In genomic region chr11:65574963-65575567, GRCh38 we compare ENCODE assay signal across 1 cellular context.
TF ChIP-seq lines count a peak whose summit lies in the region.

No MANE protein-coding gene starts in this region.

TF ChIP-seq in HepG2, 621 proteins besides CTCF, POLR2A, EP300 and RAD21 (continued from another document and continues in another):
- TF ChIP-seq ZNF10 (CRISPR knock-in tag; IDR thresholded peaks at IDR 0.05; ENCODE audit: borderline replicate concordance, low read depth), result no peak
- TF ChIP-seq HNF1B (CRISPR knock-in tag; IDR thresholded peaks at IDR 0.05), result peak; percentile 34; the same call in 1 of the 2 replicates
- TF ChIP-seq ZBTB38 (CRISPR knock-in tag; IDR thresholded peaks at IDR 0.05), result 0 out of 2 replicates have a peak, but pooled peaks have one; percentile 2
- no peak for TF ChIP-seq NR0B2 (CRISPR knock-in tag; IDR thresholded peaks at IDR 0.05)
- TF ChIP-seq, protein P1, sequence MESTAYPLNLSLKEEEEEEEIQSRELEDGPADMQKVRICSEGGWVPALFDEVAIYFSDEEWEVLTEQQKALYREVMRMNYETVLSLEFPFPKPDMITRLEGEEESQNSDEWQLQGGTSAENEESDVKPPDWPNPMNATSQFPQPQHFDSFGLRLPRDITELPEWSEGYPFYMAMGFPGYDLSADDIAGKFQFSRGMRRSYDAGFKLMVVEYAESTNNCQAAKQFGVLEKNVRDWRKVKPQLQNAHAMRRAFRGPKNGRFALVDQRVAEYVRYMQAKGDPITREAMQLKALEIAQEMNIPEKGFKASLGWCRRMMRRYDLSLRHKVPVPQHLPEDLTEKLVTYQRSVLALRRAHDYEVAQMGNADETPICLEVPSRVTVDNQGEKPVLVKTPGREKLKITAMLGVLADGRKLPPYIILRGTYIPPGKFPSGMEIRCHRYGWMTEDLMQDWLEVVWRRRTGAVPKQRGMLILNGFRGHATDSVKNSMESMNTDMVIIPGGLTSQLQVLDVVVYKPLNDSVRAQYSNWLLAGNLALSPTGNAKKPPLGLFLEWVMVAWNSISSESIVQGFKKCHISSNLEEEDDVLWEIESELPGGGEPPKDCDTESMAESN (CRISPR knock-in tag; conservative IDR thresholded peaks at IDR 0.05), result no peak
- TF ChIP-seq ELF4 (CRISPR knock-in tag; IDR thresholded peaks at IDR 0.05; ENCODE audit: borderline replicate concordance), result no peak
- no peak for TF ChIP-seq PHF5A (CRISPR knock-in tag; IDR thresholded peaks at IDR 0.05; ENCODE audit: low read depth, unreplicated experiment)
- TF ChIP-seq ZNF343 (CRISPR knock-in tag; IDR thresholded peaks at IDR 0.05), result no peak
- no peak for TF ChIP-seq ZNF879 (CRISPR knock-in tag; IDR thresholded peaks at IDR 0.05)
- TF ChIP-seq ZNF350 (CRISPR knock-in tag; IDR thresholded peaks at IDR 0.05; ENCODE audit: borderline replicate concordance, low read depth), result no peak
- TF ChIP-seq ZNF333 (CRISPR knock-in tag; IDR thresholded peaks at IDR 0.05; ENCODE audit: borderline replicate concordance), result no peak
- no peak for TF ChIP-seq ZSCAN5A (CRISPR knock-in tag; IDR thresholded peaks at IDR 0.05; ENCODE audit: borderline replicate concordance)
- TF ChIP-seq, protein P2, sequence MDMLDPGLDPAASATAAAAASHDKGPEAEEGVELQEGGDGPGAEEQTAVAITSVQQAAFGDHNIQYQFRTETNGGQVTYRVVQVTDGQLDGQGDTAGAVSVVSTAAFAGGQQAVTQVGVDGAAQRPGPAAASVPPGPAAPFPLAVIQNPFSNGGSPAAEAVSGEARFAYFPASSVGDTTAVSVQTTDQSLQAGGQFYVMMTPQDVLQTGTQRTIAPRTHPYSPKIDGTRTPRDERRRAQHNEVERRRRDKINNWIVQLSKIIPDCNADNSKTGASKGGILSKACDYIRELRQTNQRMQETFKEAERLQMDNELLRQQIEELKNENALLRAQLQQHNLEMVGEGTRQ (IDR thresholded peaks at IDR 0.05; ENCODE audit: low read depth, low read length), result no peak
- TF ChIP-seq, protein P2 (CRISPR knock-in tag; IDR thresholded peaks at IDR 0.05; ENCODE audit: borderline replicate concordance), result no peak
- no peak for TF ChIP-seq MAFK (conservative IDR thresholded peaks at IDR 0.05 in 1 of 2, IDR thresholded peaks at IDR 0.05 in 1 of 2; ENCODE audit: low read length in 2 of 2)
- TF ChIP-seq ZNF441 (CRISPR knock-in tag; IDR thresholded peaks at IDR 0.05; ENCODE audit: borderline replicate concordance), result no peak
- TF ChIP-seq NFIB (CRISPR knock-in tag; IDR thresholded peaks at IDR 0.05; ENCODE audit: borderline replicate concordance), result no peak
- no peak for TF ChIP-seq HOXD1 (CRISPR knock-in tag; IDR thresholded peaks at IDR 0.05)
- no peak for TF ChIP-seq PBX2 (CRISPR knock-in tag; IDR thresholded peaks at IDR 0.05)
- TF ChIP-seq ZNF556 (CRISPR knock-in tag; IDR thresholded peaks at IDR 0.05; ENCODE audit: borderline replicate concordance), result no peak
- TF ChIP-seq FOXK2 (IDR thresholded peaks at IDR 0.05), result no peak
- TF ChIP-seq SKI (IDR thresholded peaks at IDR 0.05; ENCODE audit: partially characterized antibody), result no peak
- no peak for TF ChIP-seq RAD51 (IDR thresholded peaks at IDR 0.05; ENCODE audit: borderline replicate concordance)
- TF ChIP-seq FOSL2 (CRISPR knock-in tag; IDR thresholded peaks at IDR 0.05), result no peak
- TF ChIP-seq KAT2B (IDR thresholded peaks at IDR 0.05; ENCODE audit: borderline replicate concordance, low read depth, low read length), result no peak
- no peak for TF ChIP-seq NFE2 (CRISPR knock-in tag; IDR thresholded peaks at IDR 0.05)
- TF ChIP-seq DRAP1 (CRISPR knock-in tag; IDR thresholded peaks at IDR 0.05), result 0 out of 2 replicates have a peak, but pooled peaks have one; percentile 12
- no peak for TF ChIP-seq MTF1 (CRISPR knock-in tag; IDR thresholded peaks at IDR 0.05)
- TF ChIP-seq ZFP91 (CRISPR knock-in tag; IDR thresholded peaks at IDR 0.05; ENCODE audit: borderline replicate concordance), result 0 out of 2 replicates have a peak, but pooled peaks have one; percentile 22
- no peak for TF ChIP-seq NCOA5 (CRISPR knock-in tag; IDR thresholded peaks at IDR 0.05)
- no peak for TF ChIP-seq TOPORS (CRISPR knock-in tag; IDR thresholded peaks at IDR 0.05)
- TF ChIP-seq, protein P3, sequence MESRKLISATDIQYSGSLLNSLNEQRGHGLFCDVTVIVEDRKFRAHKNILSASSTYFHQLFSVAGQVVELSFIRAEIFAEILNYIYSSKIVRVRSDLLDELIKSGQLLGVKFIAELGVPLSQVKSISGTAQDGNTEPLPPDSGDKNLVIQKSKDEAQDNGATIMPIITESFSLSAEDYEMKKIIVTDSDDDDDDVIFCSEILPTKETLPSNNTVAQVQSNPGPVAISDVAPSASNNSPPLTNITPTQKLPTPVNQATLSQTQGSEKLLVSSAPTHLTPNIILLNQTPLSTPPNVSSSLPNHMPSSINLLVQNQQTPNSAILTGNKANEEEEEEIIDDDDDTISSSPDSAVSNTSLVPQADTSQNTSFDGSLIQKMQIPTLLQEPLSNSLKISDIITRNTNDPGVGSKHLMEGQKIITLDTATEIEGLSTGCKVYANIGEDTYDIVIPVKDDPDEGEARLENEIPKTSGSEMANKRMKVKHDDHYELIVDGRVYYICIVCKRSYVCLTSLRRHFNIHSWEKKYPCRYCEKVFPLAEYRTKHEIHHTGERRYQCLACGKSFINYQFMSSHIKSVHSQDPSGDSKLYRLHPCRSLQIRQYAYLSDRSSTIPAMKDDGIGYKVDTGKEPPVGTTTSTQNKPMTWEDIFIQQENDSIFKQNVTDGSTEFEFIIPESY (CRISPR knock-in tag; IDR thresholded peaks at IDR 0.05), result peak; percentile 17; the same call in 1 of the 2 replicates
- TF ChIP-seq U2AF1 (optimal IDR thresholded peaks at IDR 0.05; ENCODE audit: low read depth, low read length), result no peak
- TF ChIP-seq TRAFD1 (CRISPR knock-in tag; IDR thresholded peaks at IDR 0.05; ENCODE audit: borderline replicate concordance), result no peak
- TF ChIP-seq ZNF572 (CRISPR knock-in tag; IDR thresholded peaks at IDR 0.05), result no peak
- TF ChIP-seq, protein P4, sequence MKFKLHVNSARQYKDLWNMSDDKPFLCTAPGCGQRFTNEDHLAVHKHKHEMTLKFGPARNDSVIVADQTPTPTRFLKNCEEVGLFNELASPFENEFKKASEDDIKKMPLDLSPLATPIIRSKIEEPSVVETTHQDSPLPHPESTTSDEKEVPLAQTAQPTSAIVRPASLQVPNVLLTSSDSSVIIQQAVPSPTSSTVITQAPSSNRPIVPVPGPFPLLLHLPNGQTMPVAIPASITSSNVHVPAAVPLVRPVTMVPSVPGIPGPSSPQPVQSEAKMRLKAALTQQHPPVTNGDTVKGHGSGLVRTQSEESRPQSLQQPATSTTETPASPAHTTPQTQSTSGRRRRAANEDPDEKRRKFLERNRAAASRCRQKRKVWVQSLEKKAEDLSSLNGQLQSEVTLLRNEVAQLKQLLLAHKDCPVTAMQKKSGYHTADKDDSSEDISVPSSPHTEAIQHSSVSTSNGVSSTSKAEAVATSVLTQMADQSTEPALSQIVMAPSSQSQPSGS (CRISPR knock-in tag; IDR thresholded peaks at IDR 0.05), result no peak
- TF ChIP-seq ZNF124 (CRISPR knock-in tag; IDR thresholded peaks at IDR 0.05), result no peak
- no peak for TF ChIP-seq KMT2B (CRISPR knock-in tag; IDR thresholded peaks at IDR 0.05)
- TF ChIP-seq, protein P5, sequence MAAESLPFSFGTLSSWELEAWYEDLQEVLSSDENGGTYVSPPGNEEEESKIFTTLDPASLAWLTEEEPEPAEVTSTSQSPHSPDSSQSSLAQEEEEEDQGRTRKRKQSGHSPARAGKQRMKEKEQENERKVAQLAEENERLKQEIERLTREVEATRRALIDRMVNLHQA (CRISPR knock-in tag; IDR thresholded peaks at IDR 0.05), result no peak
- no peak for TF ChIP-seq ZNF546 (CRISPR knock-in tag; conservative IDR thresholded peaks at IDR 0.05)
- TF ChIP-seq ZNF569 (CRISPR knock-in tag; IDR thresholded peaks at IDR 0.05; ENCODE audit: borderline replicate concordance), result no peak
- TF ChIP-seq ZNF775 (CRISPR knock-in tag; IDR thresholded peaks at IDR 0.05; ENCODE audit: borderline replicate concordance), result no peak
- no peak for TF ChIP-seq MED13 (CRISPR knock-in tag; IDR thresholded peaks at IDR 0.05)
- no peak for TF ChIP-seq ZNF839 (CRISPR knock-in tag; IDR thresholded peaks at IDR 0.05; ENCODE audit: borderline replicate concordance)
- no peak for TF ChIP-seq ZBTB3 (CRISPR knock-in tag; IDR thresholded peaks at IDR 0.05; ENCODE audit: borderline replicate concordance, low read depth)
- no peak for TF ChIP-seq ZNF720 (CRISPR knock-in tag; IDR thresholded peaks at IDR 0.05)
- no peak for TF ChIP-seq REXO4 (CRISPR knock-in tag; IDR thresholded peaks at IDR 0.05; ENCODE audit: borderline replicate concordance)
- no peak for TF ChIP-seq EED (CRISPR knock-in tag; IDR thresholded peaks at IDR 0.05)
- no peak for TF ChIP-seq CEBPB (IDR thresholded peaks at IDR 0.05; ENCODE audit: borderline replicate concordance, low read depth, low read length)
- TF ChIP-seq THYN1 (CRISPR knock-in tag; IDR thresholded peaks at IDR 0.05; ENCODE audit: borderline replicate concordance, low read depth), result no peak
- TF ChIP-seq RBM22 (optimal IDR thresholded peaks at IDR 0.05; ENCODE audit: low read length), result peak; percentile 66
- no peak for TF ChIP-seq ZNF652 (CRISPR knock-in tag; IDR thresholded peaks at IDR 0.05; ENCODE audit: borderline replicate concordance, low read depth)
- TF ChIP-seq WIZ (CRISPR knock-in tag; IDR thresholded peaks at IDR 0.05), result no peak
- no peak for TF ChIP-seq PRPF4 (IDR thresholded peaks at IDR 0.05; ENCODE audit: low read depth, low read length, poor library complexity, severe bottlenecking)
- no peak for TF ChIP-seq JUND (CRISPR knock-in tag; IDR thresholded peaks at IDR 0.05)
- TF ChIP-seq RELA (CRISPR knock-in tag; IDR thresholded peaks at IDR 0.05), result no peak
